ENCODE assay signal across 8 cellular contexts in the genomic region with DNA sequence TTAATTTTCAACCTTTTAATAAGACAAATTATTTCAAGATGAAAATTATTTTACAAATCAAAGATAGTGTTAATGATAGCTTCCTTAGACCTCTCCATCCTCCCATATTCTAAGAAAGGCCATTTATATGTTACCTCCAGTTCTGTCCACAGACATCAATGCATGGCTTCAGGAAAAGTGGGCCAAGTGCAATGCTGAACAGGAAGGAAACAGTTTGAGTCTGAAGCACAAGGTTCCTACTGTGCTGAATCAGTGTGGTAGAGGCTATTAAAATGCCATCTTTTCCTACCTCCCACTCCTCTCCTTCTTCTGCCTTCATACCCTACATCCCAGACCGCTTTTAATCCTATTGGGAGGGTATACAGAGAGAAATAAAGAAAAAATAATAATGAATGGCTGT.
DNase-seq lines count a peak whose midpoint lies in the region; ATAC-seq and TF ChIP-seq lines count a peak whose summit lies in the region.

No MANE protein-coding gene starts in this region.

- peak overlapping the region; percentile 70 for H3K27ac ChIP-seq in lower lobe of right lung

- TF ChIP-seq CTCF in lower lobe of right lung (IDR thresholded peaks at IDR 0.05) (no peak), type B pancreatic cell (conservative IDR thresholded peaks at IDR 0.05) (no peak)

- H3K36me3 ChIP-seq in lower lobe of right lung = no peaks in the 10 kb centered on the region

- H3K9me3 ChIP-seq in lower lobe of right lung = no peaks in the 10 kb centered on the region

- H3K27me3 Mint-ChIP-seq in activated T-cell treated with anti-CD3 and anti-CD28 coated beads, Interleukin-2, amount 50 U/mL, for 72 hours (ENCODE audit: low read depth) = no peaks in the 10 kb centered on the region
- no peaks in the 10 kb centered on the region for H3K27me3 Mint-ChIP-seq in type B pancreatic cell

- H3K4me1 Mint-ChIP-seq in activated T-cell treated with anti-CD3 and anti-CD28 coated beads, Interleukin-2, amount 50 U/mL, for 72 hours (ENCODE audit: low read depth) = peaks cover 58% of the 10 kb centered on the region
- H3K4me1 Mint-ChIP-seq in type B pancreatic cell (ENCODE audit: unreplicated experiment) = peaks cover 61% of the 10 kb centered on the region

- peak overlapping the region; percentile 60 to 81 for H3K4me3 Mint-ChIP-seq in activated T-cell treated with anti-CD3 and anti-CD28 coated beads, Interleukin-2, amount 50 U/mL, for 72 hours
- H3K4me3 Mint-ChIP-seq in type B pancreatic cell = peak overlapping the region; percentile 16

- H3K4me1 ChIP-seq in lower lobe of right lung = peaks cover 39% of the 10 kb centered on the region

- no peak overlapping the region for H3K4me3 ChIP-seq in lower lobe of right lung

- no peak for DNase-seq in activated T-cell treated with anti-CD3 and anti-CD28 coated beads, Interleukin-2, amount 50 U/mL, for 72 hours
- no peak for DNase-seq in activated T-cell treated with anti-CD3 and anti-CD28 coated beads, Interleukin-2, amount 50 U/mL, for 1 hour
- no peak for DNase-seq in activated naive CD4-positive, alpha-beta T cell treated with anti-CD3 and anti-CD28 coated beads, Interleukin-2, amount 50 U/mL, for 72 hours (ENCODE audit: low spot score in 2 of 2)
- DNase-seq in lower lobe of right lung (no peak), type B pancreatic cell (ENCODE audit: extremely low spot score, unreplicated experiment) (no peak), COR-L47 (lab: John Stamatoyannopoulos, UW) (no peak), T-helper 9 cell (no peak), SW480 (ENCODE audit: low spot score) (no peak)

- peak overlapping the region; percentile 93 for H3K27ac Mint-ChIP-seq in activated T-cell treated with anti-CD3 and anti-CD28 coated beads, Interleukin-2, amount 50 U/mL, for 72 hours
- peak overlapping the region; percentile 16 to 90 for H3K27ac Mint-ChIP-seq in activated naive CD4-positive, alpha-beta T cell treated with anti-CD3 and anti-CD28 coated beads, Interleukin-2, amount 50 U/mL, for 72 hours
- H3K27ac Mint-ChIP-seq in type B pancreatic cell = no peak overlapping the region

- no peak for ATAC-seq in activated T-cell treated with anti-CD3 and anti-CD28 coated beads, Interleukin-2, amount 50 U/mL, for 72 hours (replicated peaks in 1 of 2)
- no peak for ATAC-seq in activated naive CD4-positive, alpha-beta T cell treated with anti-CD3 and anti-CD28 coated beads, Interleukin-2, amount 50 U/mL, for 72 hours
- ATAC-seq in lower lobe of right lung = no peak

- no peaks in the 10 kb centered on the region for H3K9me3 Mint-ChIP-seq in activated T-cell treated with anti-CD3 and anti-CD28 coated beads, Interleukin-2, amount 50 U/mL, for 72 hours
- peaks cover 0 to 4% of the 10 kb centered on the region in 2 donors for H3K9me3 Mint-ChIP-seq in activated naive CD4-positive, alpha-beta T cell treated with anti-CD3 and anti-CD28 coated beads, Interleukin-2, amount 50 U/mL, for 72 hours
- H3K9me3 Mint-ChIP-seq in type B pancreatic cell = peaks cover 4% of the 10 kb centered on the region

- intact Hi-C loops in lower lobe of right lung (cut with DNase I) = no loop called here

- no peaks in the 10 kb centered on the region for H3K27me3 ChIP-seq in lower lobe of right lung (ENCODE audit: low read depth)

- H3K36me3 Mint-ChIP-seq in activated T-cell treated with anti-CD3 and anti-CD28 coated beads, Interleukin-2, amount 50 U/mL, for 72 hours (ENCODE audit: insufficient read depth in 2 of 2) = no peaks in the 10 kb centered on the region
- H3K36me3 Mint-ChIP-seq in activated naive CD4-positive, alpha-beta T cell treated with anti-CD3 and anti-CD28 coated beads, Interleukin-2, amount 50 U/mL, for 72 hours = no peaks in the 10 kb centered on the region
- no peaks in the 10 kb centered on the region for H3K36me3 Mint-ChIP-seq in type B pancreatic cell
